ENCODE assay signal across 34 cellular contexts in the genomic region with DNA sequence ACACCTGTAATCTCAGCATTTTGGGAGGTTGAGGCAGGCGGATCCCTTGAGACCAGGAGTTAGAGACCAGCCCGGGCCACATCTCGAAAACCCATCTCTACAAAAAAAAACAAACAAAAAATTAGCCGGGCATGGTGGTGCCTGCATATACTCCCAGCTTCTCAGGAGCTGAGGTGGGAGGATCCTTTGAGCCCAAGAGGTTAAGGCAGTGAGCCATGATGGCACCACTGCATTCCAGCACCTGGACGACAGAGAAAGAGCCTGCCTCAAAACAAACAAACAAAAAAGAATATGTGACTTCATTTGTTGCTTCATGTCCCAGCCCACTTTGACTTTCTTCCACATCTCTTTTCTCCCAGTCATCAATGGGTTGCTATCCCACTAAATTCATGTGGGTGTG.
"Had no signal": no experiment of that assay in that cellular context is flagged by ENCODE, and none has a peak within 500 bp of the region (broad histone marks: within the 10 kb centered on the region; RNA-seq: fewer than 3 reads in every experiment).

No MANE protein-coding gene starts in this region.

- DNase-seq: activated B cell treated with CpG ODN at 0.5 μM for 24 hours; activated CD4-positive, alpha-beta T cell treated with anti-CD3 and anti-CD28 coated beads for 48 hours; activated CD4-positive, alpha-beta T cell treated with anti-CD3 and anti-CD28 coated beads, Interleukin-2, amount 50 U/mL, for 1 hour; activated CD4-positive, alpha-beta T cell treated with anti-CD3 and anti-CD28 coated beads, Interleukin-2, amount 50 U/mL, for 48 hours; activated CD8-positive, alpha-beta memory T cell treated with anti-CD3 and anti-CD28 coated beads for 24 hours; activated CD8-positive, alpha-beta T cell treated with anti-CD3 and anti-CD28 coated beads for 36 hours; activated effector memory CD4-positive, alpha-beta T cell treated with Interleukin-2 at 50 U/mL for 16 hours; activated gamma-delta T cell treated with Interleukin-2 at 50 U/mL for 16 hours; activated naive CD4-positive, alpha-beta T cell treated with anti-CD3 and anti-CD28 coated beads for 36 hours; activated naive CD8-positive, alpha-beta T cell treated with anti-CD3 and anti-CD28 coated beads for 36 hours; activated naive CD8-positive, alpha-beta T cell treated with anti-CD3 and anti-CD28 coated beads, Interleukin-2, amount 50 U/mL, for 24 hours; activated T-cell treated with anti-CD3 and anti-CD28 coated beads, Interleukin-2, amount 50 U/mL, for 4 hours; adrenal gland; amygdala; aorta; body of pancreas; caudate nucleus; cortex of kidney; dermis blood vessel endothelial cell; effector CD4-positive, alpha-beta T cell; effector memory CD8-positive, alpha-beta T cell; erythroblast; foreskin keratinocyte; gastrocnemius medialis; glutamatergic neuron; heart left ventricle; T1000; WERI-Rb-1 had no signal

- ATAC-seq: activated CD4-positive, CD25-positive, alpha-beta regulatory T cell treated with anti-CD3 and anti-CD28 coated beads, Interleukin-2, amount 50 U/mL, for 24 hours; activated CD8-positive, alpha-beta T cell treated with anti-CD3 and anti-CD28 coated beads for 36 hours; activated naive CD8-positive, alpha-beta T cell treated with anti-CD3 and anti-CD28 coated beads, Interleukin-2, amount 50 U/mL, for 24 hours; activated T-cell treated with anti-CD3 and anti-CD28 coated beads, Interleukin-2, amount 50 U/mL, for 4 hours; activated T-helper 17 cell treated with anti-CD3 and anti-CD28 coated beads, Interleukin-2, amount 50 U/mL, for 72 hours; body of pancreas; effector memory CD8-positive, alpha-beta T cell; foreskin keratinocyte; gastrocnemius medialis; heart left ventricle had no signal

- H3K9me3 Mint-ChIP-seq: activated B cell treated with CpG ODN at 0.5 μM for 24 hours; activated CD8-positive, alpha-beta T cell treated with anti-CD3 and anti-CD28 coated beads for 36 hours; activated naive CD4-positive, alpha-beta T cell treated with anti-CD3 and anti-CD28 coated beads, Interleukin-2, amount 50 U/mL, for 24 hours; activated naive CD8-positive, alpha-beta T cell treated with anti-CD3 and anti-CD28 coated beads, Interleukin-2, amount 50 U/mL, for 24 hours; activated T-cell treated with anti-CD3 and anti-CD28 coated beads, Interleukin-2, amount 50 U/mL, for 4 hours; activated T-helper 17 cell treated with anti-CD3 and anti-CD28 coated beads, Interleukin-2, amount 50 U/mL, for 72 hours; T-helper 2 cell treated with Interferon-gamma antibody and Interleukin-4, amounts not matched to agents 5 μg/mL and 100 μg/mL, for 36 hours had no signal

- H3K4me3 ChIP-seq: adrenal gland, body of pancreas, esophagus muscularis mucosa, gastrocnemius medialis, heart left ventricle had no signal

- H3K4me3 Mint-ChIP-seq: activated B cell treated with CpG ODN at 0.5 μM for 24 hours; activated CD8-positive, alpha-beta T cell treated with anti-CD3 and anti-CD28 coated beads for 36 hours; activated naive CD4-positive, alpha-beta T cell treated with anti-CD3 and anti-CD28 coated beads for 36 hours; activated naive CD4-positive, alpha-beta T cell treated with anti-CD3 and anti-CD28 coated beads, Interleukin-2, amount 50 U/mL, for 24 hours; activated naive CD8-positive, alpha-beta T cell treated with anti-CD3 and anti-CD28 coated beads for 36 hours; activated naive CD8-positive, alpha-beta T cell treated with anti-CD3 and anti-CD28 coated beads, Interleukin-2, amount 50 U/mL, for 24 hours; activated T-cell treated with anti-CD3 and anti-CD28 coated beads, Interleukin-2, amount 50 U/mL, for 4 hours; activated T-helper 17 cell treated with anti-CD3 and anti-CD28 coated beads, Interleukin-2, amount 50 U/mL, for 72 hours; effector memory CD8-positive, alpha-beta T cell; T-helper 1 cell treated with Interleukin-12 subunit alpha and Interleukin-12 subunit beta and Interleukin-4 antibody, amounts not matched to agents 30 μg/mL and 1 μg/mL, for 36 hours; T-helper 2 cell treated with Interferon-gamma antibody and Interleukin-4, amounts not matched to agents 5 μg/mL and 100 μg/mL, for 36 hours had no signal

- H3K27ac Mint-ChIP-seq: activated B cell treated with CpG ODN at 0.5 μM for 24 hours; activated CD8-positive, alpha-beta T cell treated with anti-CD3 and anti-CD28 coated beads for 36 hours; activated naive CD4-positive, alpha-beta T cell treated with anti-CD3 and anti-CD28 coated beads for 36 hours; activated naive CD4-positive, alpha-beta T cell treated with anti-CD3 and anti-CD28 coated beads, Interleukin-2, amount 50 U/mL, for 24 hours; activated naive CD8-positive, alpha-beta T cell treated with anti-CD3 and anti-CD28 coated beads for 36 hours; activated naive CD8-positive, alpha-beta T cell treated with anti-CD3 and anti-CD28 coated beads, Interleukin-2, amount 50 U/mL, for 24 hours; activated T-helper 17 cell treated with anti-CD3 and anti-CD28 coated beads, Interleukin-2, amount 50 U/mL, for 72 hours; effector memory CD8-positive, alpha-beta T cell; T-helper 1 cell treated with Interleukin-12 subunit alpha and Interleukin-12 subunit beta and Interleukin-4 antibody, amounts not matched to agents 30 μg/mL and 1 μg/mL, for 36 hours; T-helper 2 cell treated with Interferon-gamma antibody and Interleukin-4, amounts not matched to agents 5 μg/mL and 100 μg/mL, for 36 hours had no signal

- H3K4me1 ChIP-seq: foreskin keratinocyte, gastrocnemius medialis had no signal

- H3K27me3 ChIP-seq: body of pancreas, foreskin keratinocyte, gastrocnemius medialis had no signal

- H3K27ac ChIP-seq: adrenal gland, body of pancreas, esophagus muscularis mucosa, foreskin keratinocyte, gastrocnemius medialis, heart left ventricle, WERI-Rb-1 had no signal

- H3K36me3 Mint-ChIP-seq: activated naive CD4-positive, alpha-beta T cell treated with anti-CD3 and anti-CD28 coated beads, Interleukin-2, amount 50 U/mL, for 24 hours; activated naive CD8-positive, alpha-beta T cell treated with anti-CD3 and anti-CD28 coated beads for 36 hours had no signal

- H3K27me3 Mint-ChIP-seq: activated B cell treated with CpG ODN at 0.5 μM for 24 hours; activated CD8-positive, alpha-beta T cell treated with anti-CD3 and anti-CD28 coated beads for 36 hours; activated naive CD4-positive, alpha-beta T cell treated with anti-CD3 and anti-CD28 coated beads, Interleukin-2, amount 50 U/mL, for 24 hours; activated naive CD8-positive, alpha-beta T cell treated with anti-CD3 and anti-CD28 coated beads for 36 hours; activated naive CD8-positive, alpha-beta T cell treated with anti-CD3 and anti-CD28 coated beads, Interleukin-2, amount 50 U/mL, for 24 hours; activated T-helper 17 cell treated with anti-CD3 and anti-CD28 coated beads, Interleukin-2, amount 50 U/mL, for 72 hours; effector memory CD8-positive, alpha-beta T cell had no signal

- H3K36me3 ChIP-seq: adrenal gland, esophagus muscularis mucosa, gastrocnemius medialis, heart left ventricle, WERI-Rb-1 had no signal

- H3K9me3 ChIP-seq: adrenal gland, body of pancreas, gastrocnemius medialis had no signal
